ENCODE assay signal across 10 cellular contexts in genomic region chr11:33733978-33734377, GRCh38. TPM values are rescaled to one million over a fixed set of nuclear protein-coding genes. Genes with fewer than 3 reads are reported as not detected.
DNase-seq lines count a peak whose midpoint lies in the region; ATAC-seq and TF ChIP-seq lines count a peak whose summit lies in the region.
"Had no signal": no experiment of that assay in that cellular context is flagged by ENCODE, and none has a peak within 500 bp of the region (broad histone marks: within the 10 kb centered on the region; RNA-seq: fewer than 3 reads in every experiment).

No MANE protein-coding gene starts in this region.

- no peak overlapping the region for H3K4me3 ChIP-seq in CD8-positive, alpha-beta T cell (ENCODE audit: low read depth, low read length)

- no peaks in the 10 kb centered on the region for H3K9me3 Mint-ChIP-seq in CD8-positive, alpha-beta T cell
- H3K9me3 Mint-ChIP-seq in dendritic cell treated with granulocyte-macrophage colony-stimulating factor and Interleukin-4, amounts not matched to agents 40 ng/mL and 50 ng/mL, for 4 days: no peaks in the 10 kb centered on the region
- peaks cover 3% of the 10 kb centered on the region for H3K9me3 Mint-ChIP-seq in neural crest cell
- no peaks in the 10 kb centered on the region for H3K9me3 Mint-ChIP-seq in endothelial cell (ENCODE audit: unreplicated experiment)

- no peak for ATAC-seq in CD8-positive, alpha-beta T cell
- ATAC-seq in GM21576 (IDR thresholded peaks at IDR 0.05; ENCODE audit: unreplicated experiment) (no peak), GM18520 (IDR thresholded peaks at IDR 0.05; ENCODE audit: unreplicated experiment) (no peak)

- H3K27me3 ChIP-seq in CD8-positive, alpha-beta T cell (ENCODE audit: insufficient read depth, low read length): no peaks in the 10 kb centered on the region

- DNase-seq in CD8-positive, alpha-beta T cell: no peak
- peak; percentile 81 for DNase-seq in NCI-H2029 treated with DMSO at 0.1 percent for 48 hours (lab: John Stamatoyannopoulos, UW)
- DNase-seq in neural crest cell (ENCODE audit: low read depth, low spot score): no peak
- no peak for DNase-seq in endothelial cell (ENCODE audit: low spot score)
- DNase-seq in KBM-7: no peak
- DNase-seq: NK-92 treated with Interleukin-12 subunit alpha and Interleukin-12 subunit beta, amount 100 ng/mL, for 24 hours had no signal

- intact Hi-C loops in CD8-positive, alpha-beta T cell (cut with DNase I, micrococcal nuclease): no loop called here
- intact Hi-C loops in dendritic cell treated with granulocyte-macrophage colony-stimulating factor and Interleukin-4, amounts not matched to agents 40 ng/mL and 50 ng/mL, for 4 days (cut with micrococcal nuclease): no loop called here

- H3K27me3 Mint-ChIP-seq in CD8-positive, alpha-beta T cell (ENCODE audit: low read depth): no peaks in the 10 kb centered on the region
- H3K27me3 Mint-ChIP-seq in dendritic cell treated with granulocyte-macrophage colony-stimulating factor and Interleukin-4, amounts not matched to agents 40 ng/mL and 50 ng/mL, for 4 days: peaks cover 32% of the 10 kb centered on the region
- H3K27me3 Mint-ChIP-seq in neural crest cell (ENCODE audit: low read depth): peaks cover 12% of the 10 kb centered on the region
- H3K27me3 Mint-ChIP-seq in endothelial cell (ENCODE audit: unreplicated experiment): no peaks in the 10 kb centered on the region

- peaks cover 10% of the 10 kb centered on the region for H3K36me3 Mint-ChIP-seq in CD8-positive, alpha-beta T cell
- H3K36me3 Mint-ChIP-seq in dendritic cell treated with granulocyte-macrophage colony-stimulating factor and Interleukin-4, amounts not matched to agents 40 ng/mL and 50 ng/mL, for 4 days (ENCODE audit: low read depth): peaks cover 54% of the 10 kb centered on the region
- H3K36me3 Mint-ChIP-seq in neural crest cell (ENCODE audit: low read depth): peaks cover 11% of the 10 kb centered on the region
- H3K36me3 Mint-ChIP-seq in endothelial cell (ENCODE audit: low read depth, unreplicated experiment): peaks cover 5% of the 10 kb centered on the region

- TF ChIP-seq CTCF in CD8-positive, alpha-beta T cell (IDR thresholded peaks at IDR 0.05): no peak
- no peak for TF ChIP-seq CTCF in neural crest cell (conservative IDR thresholded peaks at IDR 0.05)
- TF ChIP-seq CTCF in endothelial cell (IDR thresholded peaks at IDR 0.05; ENCODE audit: unreplicated experiment): no peak

- H3K9me3 ChIP-seq in CD8-positive, alpha-beta T cell (ENCODE audit: low read length): no peaks in the 10 kb centered on the region

- no peak overlapping the region for H3K27ac ChIP-seq in CD8-positive, alpha-beta T cell (ENCODE audit: low read depth, low read length)

- in situ Hi-C loops in KBM-7 (cut with MboI; ENCODE audit: low pct_unique_long_range_greater_than_20kb, low sequenced_read_pairs): no loop called here

- H3K4me1 ChIP-seq in CD8-positive, alpha-beta T cell (ENCODE audit: insufficient read depth, low read length): peaks cover 11% of the 10 kb centered on the region

- H3K4me1 Mint-ChIP-seq in CD8-positive, alpha-beta T cell (ENCODE audit: low read depth): peaks cover 31% of the 10 kb centered on the region
- peaks cover 49% of the 10 kb centered on the region for H3K4me1 Mint-ChIP-seq in dendritic cell treated with granulocyte-macrophage colony-stimulating factor and Interleukin-4, amounts not matched to agents 40 ng/mL and 50 ng/mL, for 4 days (ENCODE audit: low read depth)
- peaks cover 31% of the 10 kb centered on the region for H3K4me1 Mint-ChIP-seq in neural crest cell
- H3K4me1 Mint-ChIP-seq in endothelial cell (ENCODE audit: unreplicated experiment): peaks cover 17% of the 10 kb centered on the region

- POLR2A ChIA-PET in CD8-positive, alpha-beta T cell (lab: Charles Lee): no interaction called here

- CTCF ChIA-PET in CD8-positive, alpha-beta T cell (lab: Charles Lee): interaction anchor here (1.5 to 2.0 kb wide), 2 partner anchors 9 to 18 kb away, joined by 4 to 7 read pairs; no protein-coding TSS in a partner anchor

- peak overlapping the region; percentile 91 for H3K4me3 Mint-ChIP-seq in CD8-positive, alpha-beta T cell
- H3K4me3 Mint-ChIP-seq in dendritic cell treated with granulocyte-macrophage colony-stimulating factor and Interleukin-4, amounts not matched to agents 40 ng/mL and 50 ng/mL, for 4 days: peak overlapping the region; percentile 85
- peak overlapping the region; percentile 92 for H3K4me3 Mint-ChIP-seq in neural crest cell
- H3K4me3 Mint-ChIP-seq in endothelial cell (ENCODE audit: unreplicated experiment): no peak overlapping the region

- no peak overlapping the region for H3K27ac Mint-ChIP-seq in CD8-positive, alpha-beta T cell
- H3K27ac Mint-ChIP-seq in dendritic cell treated with granulocyte-macrophage colony-stimulating factor and Interleukin-4, amounts not matched to agents 40 ng/mL and 50 ng/mL, for 4 days: no peak overlapping the region
- H3K27ac Mint-ChIP-seq in neural crest cell (ENCODE audit: unreplicated experiment) (no peak overlapping the region), endothelial cell (ENCODE audit: unreplicated experiment) (no peak overlapping the region)

- no peaks in the 10 kb centered on the region for H3K36me3 ChIP-seq in CD8-positive, alpha-beta T cell (ENCODE audit: insufficient read depth, low read length)

RNA-seq across cellular contexts. Expression of gene CD59, which starts 2.2 kb away (rescaled TPM):
- total RNA-seq in CD8-positive, alpha-beta T cell: 10 to 100 TPM; 31.0 to 34.5 TPM
- 80.5 and 86.3 TPM in 2 replicates for total RNA-seq in neural crest cell
- total RNA-seq in endothelial cell (ENCODE audit: unreplicated experiment): 101 TPM

RNA-seq across cellular contexts. Expression of gene C11orf91, which starts 33.4 kb away (rescaled TPM):
- under 1 TPM in 1 of 2 experiments, not detected in 1; 0.54 TPM for total RNA-seq in CD8-positive, alpha-beta T cell
- 0.57 and 0.68 TPM in 2 replicates for total RNA-seq in neural crest cell
- not detected for total RNA-seq in endothelial cell (ENCODE audit: unreplicated experiment)
- total RNA-seq: liver had no signal

RNA-seq across cellular contexts. Expression of gene FBXO3, which starts 40.3 kb away (rescaled TPM):
- total RNA-seq in CD8-positive, alpha-beta T cell: 10 to 100 TPM; 54.8 to 55.4 TPM
- total RNA-seq in neural crest cell (23.2 TPM in 2 replicates), endothelial cell (ENCODE audit: unreplicated experiment) (22.6 TPM)
